24 cellular contexts compared by ENCODE assay signal in genomic region chr9:9919174-9919573, GRCh38.
"Had no signal": no experiment of that assay in that cellular context is flagged by ENCODE, and none has a peak within 500 bp of the region (broad histone marks: within the 10 kb centered on the region; RNA-seq: fewer than 3 reads in every experiment).

No MANE protein-coding gene starts in this region.

- H3K27me3 Mint-ChIP-seq: activated CD4-positive, alpha-beta memory T cell treated with anti-CD3 and anti-CD28 coated beads, Interleukin-2, amount 10 ng/mL, durations not matched to agents 7 days and 5 days; activated CD4-positive, alpha-beta T cell treated with anti-CD3 and anti-CD28 coated beads, Interleukin-2, amount 10 ng/mL, durations not matched to agents 24 days and 14 days; activated naive CD4-positive, alpha-beta T cell treated with anti-CD3 and anti-CD28 coated beads, Interleukin-2, amount 10 ng/mL, durations not matched to agents 7 days and 5 days; activated naive CD8-positive, alpha-beta T cell treated with anti-CD3 and anti-CD28 coated beads, Interleukin-2, amount 50 U/mL, for 24 hours; stimulated activated naive B cell treated with anti-CD40 and anti-IgM and Interleukin-4, amounts not matched to agents 10 μg/mL and 1 μg/mL and 100 μg/mL, for 72 hours had no signal

- DNase-seq: activated CD4-positive, alpha-beta memory T cell treated with anti-CD3 and anti-CD28 coated beads, Interleukin-2, amount 10 ng/mL, durations not matched to agents 7 days and 5 days; activated CD4-positive, alpha-beta T cell treated with anti-CD3 and anti-CD28 coated beads, Interleukin-2, amount 10 ng/mL, durations not matched to agents 24 days and 14 days; activated effector memory CD4-positive, alpha-beta T cell treated with anti-CD3 and anti-CD28 coated beads, Interleukin-2, amount 50 U/mL, for 16 hours; activated naive CD4-positive, alpha-beta T cell treated with anti-CD3 and anti-CD28 coated beads, Interleukin-2, amount 10 ng/mL, durations not matched to agents 7 days and 5 days; activated naive CD8-positive, alpha-beta T cell treated with anti-CD3 and anti-CD28 coated beads, Interleukin-2, amount 50 U/mL, for 24 hours; activated T-cell treated with anti-CD3 and anti-CD28 coated beads for 4 hours; cerebellar nuclear complex; erythroblast; foreskin keratinocyte; kidney glomerular epithelial cell; left lung; naive thymus-derived CD8-positive, alpha-beta T cell; posterior cingulate gyrus; small intestine; stimulated activated CD4-positive, alpha-beta T cell treated with anti-CD3 and anti-CD28 coated beads, Interleukin-15, amount 100 ng/mL, for 24 hours; stimulated activated CD8-positive, alpha-beta memory T cell treated with anti-CD3 and anti-CD28 coated beads, Interleukin-4, amount 100 ng/mL, for 48 hours; stimulated activated naive B cell treated with anti-CD40 and anti-IgM and Interleukin-4, amounts not matched to agents 10 μg/mL and 1 μg/mL and 100 μg/mL, for 72 hours; transverse colon had no signal

- H3K4me1 ChIP-seq: foreskin keratinocyte, left lung, transverse colon, vagina had no signal

- H3K27ac ChIP-seq: coronary artery, foreskin keratinocyte, left lung, neural progenitor cell, transverse colon, vagina had no signal

- H3K36me3 Mint-ChIP-seq: activated naive CD4-positive, alpha-beta T cell treated with anti-CD3 and anti-CD28 coated beads, Interleukin-2, amount 10 ng/mL, durations not matched to agents 7 days and 5 days; naive thymus-derived CD8-positive, alpha-beta T cell; neural progenitor cell had no signal

- H3K36me3 ChIP-seq: left lung, neural progenitor cell, transverse colon, vagina had no signal

- H3K4me2 ChIP-seq: neural progenitor cell had no signal

- H3K4me3 ChIP-seq: coronary artery, left lung, neural progenitor cell, transverse colon, vagina had no signal

- H3K27ac Mint-ChIP-seq: activated CD4-positive, alpha-beta memory T cell treated with anti-CD3 and anti-CD28 coated beads, Interleukin-2, amount 10 ng/mL, durations not matched to agents 7 days and 5 days; activated CD4-positive, alpha-beta T cell treated with anti-CD3 and anti-CD28 coated beads, Interleukin-2, amount 10 ng/mL, durations not matched to agents 24 days and 14 days; activated naive CD4-positive, alpha-beta T cell treated with anti-CD3 and anti-CD28 coated beads, Interleukin-2, amount 10 ng/mL, durations not matched to agents 7 days and 5 days; activated naive CD8-positive, alpha-beta T cell treated with anti-CD3 and anti-CD28 coated beads, Interleukin-2, amount 50 U/mL, for 24 hours; mesothelial cell of epicardium; naive thymus-derived CD8-positive, alpha-beta T cell; neural progenitor cell; stimulated activated naive B cell treated with anti-CD40 and anti-IgM and Interleukin-4, amounts not matched to agents 10 μg/mL and 1 μg/mL and 100 μg/mL, for 72 hours had no signal

- H3K4me1 Mint-ChIP-seq: activated CD4-positive, alpha-beta memory T cell treated with anti-CD3 and anti-CD28 coated beads, Interleukin-2, amount 10 ng/mL, durations not matched to agents 7 days and 5 days; activated CD4-positive, alpha-beta T cell treated with anti-CD3 and anti-CD28 coated beads, Interleukin-2, amount 10 ng/mL, durations not matched to agents 24 days and 14 days; activated naive CD4-positive, alpha-beta T cell treated with anti-CD3 and anti-CD28 coated beads, Interleukin-2, amount 10 ng/mL, durations not matched to agents 7 days and 5 days had no signal

- H3K9me3 ChIP-seq: vagina had no signal

- H3K27me3 ChIP-seq: foreskin keratinocyte, left lung, neural progenitor cell, transverse colon, vagina had no signal

- ATAC-seq: activated CD4-positive, CD25-positive, alpha-beta regulatory T cell treated with anti-CD3 and anti-CD28 coated beads, Interleukin-2, amount 50 U/mL, for 24 hours; activated naive CD8-positive, alpha-beta T cell treated with anti-CD3 and anti-CD28 coated beads, Interleukin-2, amount 50 U/mL, for 24 hours; foreskin keratinocyte; left lung; naive thymus-derived CD8-positive, alpha-beta T cell; sciatic nerve; stimulated activated naive B cell treated with anti-CD40 and anti-IgM and Interleukin-4, amounts not matched to agents 10 μg/mL and 1 μg/mL and 100 μg/mL, for 72 hours had no signal

- H3K9me3 Mint-ChIP-seq: activated CD4-positive, alpha-beta T cell treated with anti-CD3 and anti-CD28 coated beads, Interleukin-2, amount 10 ng/mL, durations not matched to agents 24 days and 14 days had no signal

- H3K4me3 Mint-ChIP-seq: activated CD4-positive, alpha-beta memory T cell treated with anti-CD3 and anti-CD28 coated beads, Interleukin-2, amount 10 ng/mL, durations not matched to agents 7 days and 5 days; activated CD4-positive, alpha-beta T cell treated with anti-CD3 and anti-CD28 coated beads, Interleukin-2, amount 10 ng/mL, durations not matched to agents 24 days and 14 days; activated naive CD4-positive, alpha-beta T cell treated with anti-CD3 and anti-CD28 coated beads, Interleukin-2, amount 10 ng/mL, durations not matched to agents 7 days and 5 days; activated naive CD8-positive, alpha-beta T cell treated with anti-CD3 and anti-CD28 coated beads, Interleukin-2, amount 50 U/mL, for 24 hours; mesothelial cell of epicardium; naive thymus-derived CD8-positive, alpha-beta T cell; neural progenitor cell; stimulated activated naive B cell treated with anti-CD40 and anti-IgM and Interleukin-4, amounts not matched to agents 10 μg/mL and 1 μg/mL and 100 μg/mL, for 72 hours had no signal
